In the genomic region with DNA sequence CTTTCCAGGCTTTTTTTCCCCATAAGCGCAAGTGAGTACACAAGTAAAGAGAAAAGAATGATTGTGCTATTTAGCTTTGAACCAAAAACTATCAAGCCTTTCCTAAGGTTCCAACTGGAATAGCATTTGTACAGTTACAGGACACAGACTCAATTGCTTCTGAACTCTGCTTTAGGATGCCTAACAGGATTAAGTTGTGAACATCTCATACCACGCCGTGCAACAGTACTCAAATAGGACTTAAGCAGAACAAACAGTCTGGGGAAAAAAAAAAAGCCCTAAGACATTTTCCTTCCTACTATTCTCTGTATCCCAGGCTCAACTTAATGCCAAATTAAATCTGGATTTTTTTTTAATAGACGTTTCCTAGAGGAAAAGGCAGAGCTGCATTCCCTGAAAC, we compare ENCODE assay signal across 18 cellular contexts.
A peak's percentile ranks its signal among the peaks of the same experiment; 100 is the strongest.
DNase-seq lines count a peak whose midpoint lies in the region; ATAC-seq and TF ChIP-seq lines count a peak whose summit lies in the region.
"Had no signal": no experiment of that assay in that cellular context is flagged by ENCODE, and none has a peak within 500 bp of the region (broad histone marks: within the 10 kb centered on the region; RNA-seq: fewer than 3 reads in every experiment).

No MANE protein-coding gene starts in this region.

- H3K18ac ChIP-seq in IMR-90 (ENCODE audit: low read depth, low read length): no peak overlapping the region

- H4K20me1 ChIP-seq in IMR-90 (ENCODE audit: insufficient read depth, low read length): peaks cover 95% of the 10 kb centered on the region

- no peak overlapping the region for H3K14ac ChIP-seq in IMR-90 (replicated peaks; ENCODE audit: low read depth, low read length)

- DNase-seq in IMR-90: no peak
- no peak for DNase-seq in chondrocyte (ENCODE audit: low spot score)
- DNase-seq in osteocyte (ENCODE audit: extremely low spot score, unreplicated experiment): no peak
- no peak for DNase-seq in DMS153 (lab: John Stamatoyannopoulos, UW)
- DNase-seq: ACHN; Caco-2; CD4-positive, CD25-positive, alpha-beta regulatory T cell; EL; HFFc6; NCI-H1092 treated with DMSO at 0.1 percent for 48 hours; NCI-H2081 treated with DMSO at 0.1 percent for 48 hours; NCI-H510A treated with DMSO at 0.1 percent for 48 hours; SHP77 treated with DMSO at 0.1 percent for 48 hours had no signal

- no peak overlapping the region for H2AK9ac ChIP-seq in IMR-90 (replicated peaks; ENCODE audit: low read depth, low read length, poor library complexity)

- H3K9ac ChIP-seq in IMR-90 (ENCODE audit: low read depth, low read length) (no peak overlapping the region), stomach smooth muscle (ENCODE audit: low read length in 2 of 2) (peak overlapping the region in 1 of 2 donors; percentile 40)

- TF ChIP-seq RAD21 in IMR-90 (IDR thresholded peaks at IDR 0.05; ENCODE audit: low read length): no peak

- no peaks in the 10 kb centered on the region for H3K9me3 Mint-ChIP-seq in chondrocyte (ENCODE audit: low read depth)
- H3K9me3 Mint-ChIP-seq in osteocyte (ENCODE audit: unreplicated experiment): no peaks in the 10 kb centered on the region
- H3K9me3 Mint-ChIP-seq: HFFc6 had no signal

- no peaks in the 10 kb centered on the region for H3K9me3 ChIP-seq in IMR-90 (ENCODE audit: control insufficient read depth, insufficient read depth, low read length)
- H3K9me3 ChIP-seq in stomach smooth muscle (ENCODE audit: control insufficient read depth in 2 of 2, low read length in 2 of 2): no peaks in the 10 kb centered on the region
- H3K9me3 ChIP-seq: Caco-2 had no signal

- H3K4me1 Mint-ChIP-seq in chondrocyte (ENCODE audit: low read depth) (peaks cover 94% of the 10 kb centered on the region), osteocyte (ENCODE audit: unreplicated experiment) (peaks cover 67% of the 10 kb centered on the region)
- H3K4me1 Mint-ChIP-seq: B cell; CD4-positive, CD25-positive, alpha-beta regulatory T cell had no signal

- no peak overlapping the region for H2AK5ac ChIP-seq in IMR-90 (ENCODE audit: low read depth, low read length)

- no peak overlapping the region for H2BK120ac ChIP-seq in IMR-90 (ENCODE audit: low read depth, low read length)

- H3K4me3 ChIP-seq in IMR-90 (ENCODE audit: insufficient read depth, low read depth, low read length) (no peak overlapping the region), stomach smooth muscle (ENCODE audit: low read length in 2 of 2) (peak overlapping the region in 1 of 2 donors; percentile 10)

- no TSS peak for BruUV-seq in IMR-90 (replicated peaks; lab: Mats Ljungman, UMichigan)

- H3K4me3 Mint-ChIP-seq in chondrocyte (ENCODE audit: unreplicated experiment) (no peak overlapping the region), osteocyte (ENCODE audit: unreplicated experiment) (no peak overlapping the region)
- H3K4me3 Mint-ChIP-seq: B cell; CD4-positive, CD25-positive, alpha-beta regulatory T cell; HFFc6 had no signal

- H3K27ac ChIP-seq in IMR-90 (ENCODE audit: insufficient read depth, low read length): no peak overlapping the region
- peak overlapping the region; percentile 83 for H3K27ac ChIP-seq in stomach smooth muscle (ENCODE audit: low read length)

- peaks cover 50 to 84% of the 10 kb centered on the region in 2 experiments for H3K79me1 ChIP-seq in IMR-90 (ENCODE audit: low read depth in 1 of 2, low read length in 2 of 2)

- H3K4me2 ChIP-seq in IMR-90 (ENCODE audit: low read depth, low read length): no peak overlapping the region

- dilution Hi-C loops in IMR-90 (cut with HindIII; ENCODE audit: low sequenced_read_pairs, unreplicated experiment): no loop called here

- in situ Hi-C loops in IMR-90 (cut with MboI; ENCODE audit: low sequenced_read_pairs): no loop called here

- no peak for ATAC-seq in IMR-90 (ENCODE audit: low read depth)
- no peak for ATAC-seq in HG02588 (IDR thresholded peaks at IDR 0.05; ENCODE audit: unreplicated experiment)
- no peak for ATAC-seq in HG03460 (IDR thresholded peaks at IDR 0.05; ENCODE audit: unreplicated experiment)
- no peak for ATAC-seq in HG02938 (IDR thresholded peaks at IDR 0.05; ENCODE audit: unreplicated experiment)

- H3K4me1 ChIP-seq in IMR-90 (ENCODE audit: control insufficient read depth, insufficient read depth, low read length) (peaks cover 12% of the 10 kb centered on the region), stomach smooth muscle (ENCODE audit: control insufficient read depth, insufficient read depth, low read length) (peaks cover 66% of the 10 kb centered on the region)

- intact Hi-C loops in IMR-90 (cut with micrococcal nuclease): no loop called here

- no peak overlapping the region for H3K56ac ChIP-seq in IMR-90 (ENCODE audit: extremely low read depth, insufficient read depth, low read length)

- no peak overlapping the region for H2AFZ ChIP-seq in IMR-90 (replicated peaks; ENCODE audit: low read length, poor library complexity)

- CTCF ChIA-PET in IMR-90 (lab: Yijun Ruan, JAX): no interaction called here

- H3K36me3 ChIP-seq in IMR-90 (ENCODE audit: control insufficient read depth, insufficient read depth, low read length): peaks cover 33% of the 10 kb centered on the region
- H3K36me3 ChIP-seq in stomach smooth muscle (ENCODE audit: control insufficient read depth in 2 of 2, insufficient read depth in 2 of 2, low read length in 2 of 2): peaks cover 20 to 25% of the 10 kb centered on the region in 2 donors

- POLR2A ChIA-PET in IMR-90 (lab: Charles Lee; ENCODE audit: unreplicated experiment): no interaction called here

- peaks cover 36% of the 10 kb centered on the region for H3K9me1 ChIP-seq in IMR-90 (ENCODE audit: insufficient read depth, low read length)

- peak overlapping the region; percentile 30; the same call in 1 of the 2 replicates for H4K5ac ChIP-seq in IMR-90 (ENCODE audit: low read depth, low read length)

- H3K36me3 Mint-ChIP-seq in chondrocyte (ENCODE audit: low read depth): peaks cover 62% of the 10 kb centered on the region
- peaks cover 67% of the 10 kb centered on the region for H3K36me3 Mint-ChIP-seq in osteocyte (ENCODE audit: unreplicated experiment)

- H3K4ac ChIP-seq in IMR-90 (ENCODE audit: low read depth, low read length): no peak overlapping the region

- no peak overlapping the region for H2BK5ac ChIP-seq in IMR-90 (ENCODE audit: low read depth, low read length, poor library complexity, severe bottlenecking)

- H4K91ac ChIP-seq in IMR-90 (ENCODE audit: insufficient read depth, low read depth, low read length): no peak overlapping the region

- H2BK15ac ChIP-seq in IMR-90 (ENCODE audit: low read depth, low read length): no peak overlapping the region

- H3K23ac ChIP-seq in IMR-90 (ENCODE audit: low read depth, low read length): no peak overlapping the region

- TF ChIP-seq CTCF in IMR-90 (conservative IDR thresholded peaks at IDR 0.05; ENCODE audit: low read depth, low read length) (no peak), chondrocyte (IDR thresholded peaks at IDR 0.05) (no peak), osteocyte (IDR thresholded peaks at IDR 0.05) (no peak)

- H3K27ac Mint-ChIP-seq in chondrocyte (ENCODE audit: unreplicated experiment) (peak overlapping the region; percentile 89), osteocyte (ENCODE audit: unreplicated experiment) (peak overlapping the region; percentile 59)
- H3K27ac Mint-ChIP-seq: B cell; CD4-positive, CD25-positive, alpha-beta regulatory T cell had no signal

- TF ChIP-seq POLR2A in IMR-90 (IDR thresholded peaks at IDR 0.05; ENCODE audit: low read depth, low read length): no peak

- no peaks in the 10 kb centered on the region for H3K27me3 Mint-ChIP-seq in chondrocyte (ENCODE audit: low read depth)
- no peaks in the 10 kb centered on the region for H3K27me3 Mint-ChIP-seq in osteocyte (ENCODE audit: unreplicated experiment)
- H3K27me3 Mint-ChIP-seq: B cell had no signal

- no peak overlapping the region for H4K8ac ChIP-seq in IMR-90 (ENCODE audit: low read depth in 2 of 2, low read length in 2 of 2)

- no peak overlapping the region for H2BK20ac ChIP-seq in IMR-90 (ENCODE audit: low read depth, low read length)

- no peaks in the 10 kb centered on the region for H3K27me3 ChIP-seq in IMR-90 (ENCODE audit: control insufficient read depth, insufficient read depth, low read length)
- no peaks in the 10 kb centered on the region for H3K27me3 ChIP-seq in stomach smooth muscle (ENCODE audit: control insufficient read depth in 1 of 2, insufficient read depth in 2 of 2, low read length in 2 of 2)

- 0% methylated on average over 1 of the region's 4 CpGs; no CpG with 5 or more reads in 1 of the 2 experiments for WGBS in IMR-90 (ENCODE audit: extremely low coverage in 2 of 2, insufficient read length in 1 of 2), 2 experiments

TF ChIP-seq in IMR-90, 13 proteins besides CTCF, POLR2A, EP300 and RAD21:
- TF ChIP-seq FOS (IDR thresholded peaks at IDR 0.05; ENCODE audit: low read depth, low read length): no peak
- no peak for TF ChIP-seq CEBPB (IDR thresholded peaks at IDR 0.05; ENCODE audit: low read depth, low read length)
- no peak for TF ChIP-seq MAZ (IDR thresholded peaks at IDR 0.05; ENCODE audit: borderline replicate concordance, low read depth, low read length)
- TF ChIP-seq MAFK (IDR thresholded peaks at IDR 0.05; ENCODE audit: low read depth, low read length): no peak
- TF ChIP-seq NFE2L2 (IDR thresholded peaks at IDR 0.05; ENCODE audit: low read depth, low read length): no peak
- no peak for TF ChIP-seq CHD1 (IDR thresholded peaks at IDR 0.05; ENCODE audit: low read depth, low read length)
- no peak for TF ChIP-seq SMC3 (IDR thresholded peaks at IDR 0.05; ENCODE audit: low read depth, low read length)
- TF ChIP-seq USF2 (IDR thresholded peaks at IDR 0.05; ENCODE audit: low read depth, low read length): no peak
- TF ChIP-seq MXI1 (IDR thresholded peaks at IDR 0.05; ENCODE audit: borderline replicate concordance, low read depth, low read length): no peak
